Comparison of ENCODE assay signal across 13 cellular contexts in the genomic region with DNA sequence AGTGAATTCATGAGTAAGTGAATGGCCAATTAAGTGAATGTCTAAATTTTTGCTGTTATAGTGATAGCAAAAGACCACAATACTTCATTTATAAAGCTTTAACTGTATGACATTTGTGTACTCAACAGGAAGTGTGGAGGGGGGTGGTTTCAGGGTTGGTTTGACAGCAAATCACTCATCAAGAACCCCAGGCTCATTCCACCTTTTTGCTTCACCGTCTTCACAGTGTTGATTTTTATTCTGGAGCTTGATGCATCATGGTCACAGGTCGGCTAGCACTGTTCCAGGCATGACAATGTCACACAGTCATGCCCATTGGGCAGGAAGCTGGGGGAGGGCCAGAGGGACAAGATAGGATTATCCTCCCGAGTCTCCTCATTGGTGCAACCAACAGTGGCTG.
A peak's percentile ranks its signal among the peaks of the same experiment; 100 is the strongest.
DNase-seq lines count a peak whose midpoint lies in the region; FAIRE-seq and TF ChIP-seq lines count a peak whose summit lies in the region.
"Had no signal": no experiment of that assay in that cellular context is flagged by ENCODE, and none has a peak within 500 bp of the region (broad histone marks: within the 10 kb centered on the region; RNA-seq: fewer than 3 reads in every experiment).

No MANE protein-coding gene starts in this region.

- H3K4me2 ChIP-seq in smooth muscle cell: no peak overlapping the region

- H3K4me3 Mint-ChIP-seq in T-helper 2 cell treated with Interferon-gamma antibody and Interleukin-4, amounts not matched to agents 5 μg/mL and 100 μg/mL, for 36 hours: no peak overlapping the region
- H3K4me3 Mint-ChIP-seq: HFFc6 had no signal

- H3K27me3 ChIP-seq in bronchial epithelial cell (ENCODE audit: control insufficient read depth, insufficient read depth, low read length): no peaks in the 10 kb centered on the region
- H3K27me3 ChIP-seq in smooth muscle cell (ENCODE audit: low read depth): peaks cover 8% of the 10 kb centered on the region

- FAIRE-seq in bronchial epithelial cell (lab: Jason Lieb, UNC): no peak

- H4K20me1 ChIP-seq in smooth muscle cell (ENCODE audit: low read depth): no peaks in the 10 kb centered on the region

- no peaks in the 10 kb centered on the region for H3K36me3 ChIP-seq in bronchial epithelial cell (ENCODE audit: control insufficient read depth, insufficient read depth, low read length)
- no peaks in the 10 kb centered on the region for H3K36me3 ChIP-seq in smooth muscle cell (ENCODE audit: low read depth)
- H3K36me3 ChIP-seq: spleen had no signal

- TF ChIP-seq CTCF in bronchial epithelial cell (IDR thresholded peaks at IDR 0.05; ENCODE audit: insufficient read depth, low read length, severe bottlenecking) (no peak), smooth muscle cell (IDR thresholded peaks at IDR 0.05; ENCODE audit: borderline replicate concordance, insufficient read depth, poor library complexity, severe bottlenecking) (no peak)

- H2AFZ ChIP-seq in smooth muscle cell (ENCODE audit: low read depth): no peak overlapping the region

- peak overlapping the region; percentile 56 for H3K27ac Mint-ChIP-seq in T-helper 2 cell treated with Interferon-gamma antibody and Interleukin-4, amounts not matched to agents 5 μg/mL and 100 μg/mL, for 36 hours
- H3K27ac Mint-ChIP-seq: HFFc6 had no signal

- H3K9me3 ChIP-seq in smooth muscle cell (replicated peaks; ENCODE audit: low read depth): no peaks in the 10 kb centered on the region
- H3K9me3 ChIP-seq: spleen had no signal

- peak; percentile 6 for DNase-seq in activated CD8-positive, alpha-beta memory T cell treated with anti-CD3 and anti-CD28 coated beads, Interleukin-2, amount 50 U/mL, for 24 hours (ENCODE audit: extremely low read depth)
- DNase-seq in activated CD8-positive, alpha-beta memory T cell treated with anti-CD3 and anti-CD28 coated beads, Interleukin-2, amount 50 U/mL, for 48 hours: no peak
- DNase-seq in T-helper 2 cell treated with Interferon-gamma antibody and Interleukin-4, amounts not matched to agents 5 μg/mL and 100 μg/mL, for 36 hours (ENCODE audit: low spot score): peak; percentile 59
- DNase-seq in bronchial epithelial cell (ENCODE audit: low read depth) (peak; percentile 44), smooth muscle cell (lab: John Stamatoyannopoulos, UW; ENCODE audit: unreplicated experiment) (no peak), NCI-H2029 (lab: John Stamatoyannopoulos, UW) (no peak), DMS153 (lab: John Stamatoyannopoulos, UW) (no peak)
- peak; percentile 17 to 23 for DNase-seq in stimulated activated CD4-positive, alpha-beta T cell treated with anti-CD3 and anti-CD28 coated beads, Interleukin-4, amount 100 ng/mL, for 48 hours (ENCODE audit: low read depth in 2 of 2)
- DNase-seq: DND-41; effector CD8-positive, alpha-beta T cell; HFFc6; nucleus accumbens; spleen had no signal

- no peak overlapping the region for H3K4me3 ChIP-seq in bronchial epithelial cell (ENCODE audit: low read depth, low read length)
- H3K4me3 ChIP-seq in smooth muscle cell: no peak overlapping the region
- H3K4me3 ChIP-seq: spleen had no signal

- H3K9ac ChIP-seq in smooth muscle cell (ENCODE audit: low read depth): no peak overlapping the region

- peaks cover 35% of the 10 kb centered on the region for H3K4me1 Mint-ChIP-seq in T-helper 2 cell treated with Interferon-gamma antibody and Interleukin-4, amounts not matched to agents 5 μg/mL and 100 μg/mL, for 36 hours (ENCODE audit: low read depth)

- peaks cover 14% of the 10 kb centered on the region for H3K27me3 Mint-ChIP-seq in T-helper 2 cell treated with Interferon-gamma antibody and Interleukin-4, amounts not matched to agents 5 μg/mL and 100 μg/mL, for 36 hours (ENCODE audit: low read depth)

- H3K36me3 Mint-ChIP-seq in T-helper 2 cell treated with Interferon-gamma antibody and Interleukin-4, amounts not matched to agents 5 μg/mL and 100 μg/mL, for 36 hours (ENCODE audit: low read depth): no peaks in the 10 kb centered on the region

- no peaks in the 10 kb centered on the region for H3K79me2 ChIP-seq in smooth muscle cell (ENCODE audit: low read depth)

- peaks cover 8% of the 10 kb centered on the region for H3K4me1 ChIP-seq in smooth muscle cell (ENCODE audit: low read depth)

- no peaks in the 10 kb centered on the region for H3F3A ChIP-seq in smooth muscle cell (ENCODE audit: low read depth)

- WGBS in smooth muscle cell (ENCODE audit: low lambda C conversion rate): 58% methylated on average over 3 of the region's 3 CpGs

- no peaks in the 10 kb centered on the region for H3K9me3 Mint-ChIP-seq in T-helper 2 cell treated with Interferon-gamma antibody and Interleukin-4, amounts not matched to agents 5 μg/mL and 100 μg/mL, for 36 hours
- H3K9me3 Mint-ChIP-seq: HFFc6 had no signal

- H3K27ac ChIP-seq in smooth muscle cell (ENCODE audit: low read depth): no peak overlapping the region
- H3K27ac ChIP-seq: spleen had no signal

Comparison
In these comparisons a context has a peak if more than half of its experiments do, and no peak if none do; other contexts are left out.
1. DNase-seq: peak in activated CD8-positive, alpha-beta memory T cell treated with anti-CD3 and anti-CD28 coated beads, Interleukin-2, amount 50 U/mL, for 24 hours (single experiment), T-helper 2 cell treated with Interferon-gamma antibody and Interleukin-4, amounts not matched to agents 5 μg/mL and 100 μg/mL, for 36 hours (single experiment), bronchial epithelial cell (single experiment) and stimulated activated CD4-positive, alpha-beta T cell treated with anti-CD3 and anti-CD28 coated beads, Interleukin-4, amount 100 ng/mL, for 48 hours (2 of 2); none in activated CD8-positive, alpha-beta memory T cell treated with anti-CD3 and anti-CD28 coated beads, Interleukin-2, amount 50 U/mL, for 48 hours (single experiment), smooth muscle cell (single experiment), NCI-H2029 (single experiment) and DMS153 (single experiment).